ENCODE assay signal across 20 cellular contexts in genomic region chr4:87863486-87863885, GRCh38. TPM values are rescaled to one million over a fixed set of nuclear protein-coding genes. Genes with fewer than 3 reads are reported as not detected.
"Had no signal": no experiment of that assay in that cellular context is flagged by ENCODE, and none has a peak within 500 bp of the region (broad histone marks: within the 10 kb centered on the region; RNA-seq: fewer than 3 reads in every experiment).

No MANE protein-coding gene starts in this region.

- H3K27ac Mint-ChIP-seq: activated CD4-positive, alpha-beta memory T cell treated with anti-CD3 and anti-CD28 coated beads for 36 hours; activated CD4-positive, alpha-beta T cell treated with anti-CD3 and anti-CD28 coated beads, Interleukin-2, amount 10 ng/mL, durations not matched to agents 7 days and 5 days; activated naive CD4-positive, alpha-beta T cell treated with anti-CD3 and anti-CD28 coated beads, Interleukin-2, amount 10 ng/mL, durations not matched to agents 7 days and 5 days; activated naive CD8-positive, alpha-beta T cell treated with anti-CD3 and anti-CD28 coated beads, Interleukin-2, amount 10 ng/mL, durations not matched to agents 7 days and 5 days; T-helper 1 cell treated with Interleukin-12 subunit alpha and Interleukin-12 subunit beta and Interleukin-4 antibody, amounts not matched to agents 30 μg/mL and 1 μg/mL, for 36 hours had no signal

- H3K36me3 Mint-ChIP-seq: activated CD4-positive, alpha-beta memory T cell treated with anti-CD3 and anti-CD28 coated beads for 36 hours; activated naive CD4-positive, alpha-beta T cell treated with anti-CD3 and anti-CD28 coated beads, Interleukin-2, amount 10 ng/mL, durations not matched to agents 7 days and 5 days; activated naive CD8-positive, alpha-beta T cell treated with anti-CD3 and anti-CD28 coated beads, Interleukin-2, amount 10 ng/mL, durations not matched to agents 7 days and 5 days had no signal

- H3K4me1 Mint-ChIP-seq: activated CD4-positive, alpha-beta T cell treated with anti-CD3 and anti-CD28 coated beads, Interleukin-2, amount 10 ng/mL, durations not matched to agents 7 days and 5 days; activated naive CD4-positive, alpha-beta T cell treated with anti-CD3 and anti-CD28 coated beads, Interleukin-2, amount 10 ng/mL, durations not matched to agents 7 days and 5 days; activated naive CD8-positive, alpha-beta T cell treated with anti-CD3 and anti-CD28 coated beads, Interleukin-2, amount 10 ng/mL, durations not matched to agents 7 days and 5 days had no signal

- DNase-seq: activated CD4-positive, alpha-beta memory T cell treated with anti-CD3 and anti-CD28 coated beads for 36 hours; activated CD4-positive, alpha-beta T cell treated with anti-CD3 and anti-CD28 coated beads, Interleukin-2, amount 10 ng/mL, durations not matched to agents 7 days and 5 days; activated CD4-positive, CD25-positive, alpha-beta regulatory T cell; activated CD8-positive, alpha-beta memory T cell treated with anti-CD3 and anti-CD28 coated beads for 24 hours; activated effector memory CD4-positive, alpha-beta T cell treated with anti-CD3 and anti-CD28 coated beads, Interleukin-2, amount 50 U/mL, for 16 hours; activated naive CD4-positive, alpha-beta T cell treated with anti-CD3 and anti-CD28 coated beads, Interleukin-2, amount 10 ng/mL, durations not matched to agents 7 days and 5 days; activated naive CD8-positive, alpha-beta T cell treated with anti-CD3 and anti-CD28 coated beads, Interleukin-2, amount 10 ng/mL, durations not matched to agents 7 days and 5 days; activated T-cell treated with anti-CD3 and anti-CD28 coated beads, Interleukin-2, amount 50 U/mL, for 4 hours; adrenal gland; central memory CD4-positive, alpha-beta T cell; Kasumi-1; NCI-H1105 treated with DMSO at 0.1 percent for 48 hours; NCI-H1436 treated with DMSO at 0.1 percent for 48 hours; NCI-H187; NCI-H2081; NCI-H510A treated with DMSO at 0.1 percent for 48 hours; SHP77 treated with DMSO at 0.1 percent for 48 hours had no signal

- H3K9me3 Mint-ChIP-seq: activated CD4-positive, alpha-beta memory T cell treated with anti-CD3 and anti-CD28 coated beads for 36 hours; activated CD4-positive, alpha-beta T cell treated with anti-CD3 and anti-CD28 coated beads, Interleukin-2, amount 10 ng/mL, durations not matched to agents 7 days and 5 days; activated naive CD4-positive, alpha-beta T cell treated with anti-CD3 and anti-CD28 coated beads, Interleukin-2, amount 10 ng/mL, durations not matched to agents 7 days and 5 days; activated naive CD8-positive, alpha-beta T cell treated with anti-CD3 and anti-CD28 coated beads, Interleukin-2, amount 10 ng/mL, durations not matched to agents 7 days and 5 days; activated T-cell treated with anti-CD3 and anti-CD28 coated beads, Interleukin-2, amount 50 U/mL, for 4 hours; T-helper 1 cell treated with Interleukin-12 subunit alpha and Interleukin-12 subunit beta and Interleukin-4 antibody, amounts not matched to agents 30 μg/mL and 1 μg/mL, for 36 hours had no signal

- H3K4me3 Mint-ChIP-seq: activated CD4-positive, alpha-beta memory T cell treated with anti-CD3 and anti-CD28 coated beads for 36 hours; activated CD4-positive, alpha-beta T cell treated with anti-CD3 and anti-CD28 coated beads, Interleukin-2, amount 10 ng/mL, durations not matched to agents 7 days and 5 days; activated naive CD4-positive, alpha-beta T cell treated with anti-CD3 and anti-CD28 coated beads, Interleukin-2, amount 10 ng/mL, durations not matched to agents 7 days and 5 days; activated naive CD8-positive, alpha-beta T cell treated with anti-CD3 and anti-CD28 coated beads, Interleukin-2, amount 10 ng/mL, durations not matched to agents 7 days and 5 days; activated T-cell treated with anti-CD3 and anti-CD28 coated beads, Interleukin-2, amount 50 U/mL, for 4 hours; T-helper 1 cell treated with Interleukin-12 subunit alpha and Interleukin-12 subunit beta and Interleukin-4 antibody, amounts not matched to agents 30 μg/mL and 1 μg/mL, for 36 hours had no signal

- H3K27me3 ChIP-seq: adrenal gland had no signal

- FAIRE-seq: bronchial epithelial cell had no signal

- H3K36me3 ChIP-seq: adrenal gland had no signal

- ATAC-seq: activated T-cell treated with anti-CD3 and anti-CD28 coated beads, Interleukin-2, amount 50 U/mL, for 4 hours had no signal

- H3K9me3 ChIP-seq: adrenal gland had no signal

- H3K27ac ChIP-seq: adrenal gland had no signal

- H3K4me3 ChIP-seq: adrenal gland had no signal

RNA-seq across cellular contexts. Expression of gene MEPE, which starts 30.7 kb away (rescaled TPM):
- total RNA-seq: activated CD4-positive, alpha-beta memory T cell treated with anti-CD3 and anti-CD28 coated beads for 36 hours; activated CD4-positive, alpha-beta T cell treated with anti-CD3 and anti-CD28 coated beads, Interleukin-2, amount 10 ng/mL, durations not matched to agents 7 days and 5 days; activated naive CD8-positive, alpha-beta T cell treated with anti-CD3 and anti-CD28 coated beads, Interleukin-2, amount 10 ng/mL, durations not matched to agents 7 days and 5 days; activated T-cell treated with anti-CD3 and anti-CD28 coated beads, Interleukin-2, amount 50 U/mL, for 4 hours; adrenal gland; bronchial epithelial cell; SK-MEL-5 had no signal
- polyA plus RNA-seq: adrenal gland had no signal
